Comparison of ENCODE assay signal across 24 cellular contexts in genomic region chr16:86368261-86368660, GRCh38.
"Had no signal": no experiment of that assay in that cellular context is flagged by ENCODE, and none has a peak within 500 bp of the region (broad histone marks: within the 10 kb centered on the region; RNA-seq: fewer than 3 reads in every experiment).

No MANE protein-coding gene starts in this region.

- DNase-seq: activated CD4-positive, alpha-beta T cell treated with anti-CD3 and anti-CD28 coated beads for 4 hours; activated CD4-positive, alpha-beta T cell treated with anti-CD3 and anti-CD28 coated beads, Interleukin-2, amount 50 U/mL, for 4 hours; activated CD8-positive, alpha-beta memory T cell treated with anti-CD3 and anti-CD28 coated beads, Interleukin-2, amount 50 U/mL, for 48 hours; activated CD8-positive, alpha-beta T cell treated with anti-CD3 and anti-CD28 coated beads, Interleukin-2, amount 10 ng/mL, durations not matched to agents 7 days and 5 days; activated T-cell treated with anti-CD3 and anti-CD28 coated beads, Interleukin-2, amount 50 U/mL, for 1 hour; caudate nucleus; MM.1S; NCI-H1105; NCI-H1436; NCI-H1694 treated with DMSO at 0.1 percent for 48 hours; NCI-H2029 treated with DMSO at 0.1 percent for 48 hours; NCI-H510A treated with DMSO at 0.1 percent for 48 hours; NCI-H69; NK-92 treated with Interleukin-12 subunit alpha and Interleukin-12 subunit beta, amount 100 ng/mL, for 24 hours; OCI-M1; RPMI8226 had no signal

- H3K27ac ChIP-seq: breast epithelium, KMS-11, SK-N-MC had no signal

- H3K4me1 ChIP-seq: breast epithelium had no signal

- H3K36me3 ChIP-seq: breast epithelium had no signal

- H3K4me2 ChIP-seq: KMS-11 had no signal

- ATAC-seq: activated CD4-positive, CD25-positive, alpha-beta regulatory T cell treated with anti-CD3 and anti-CD28 coated beads, Interleukin-2, amount 50 U/mL, for 24 hours; activated CD8-positive, alpha-beta T cell treated with anti-CD3 and anti-CD28 coated beads, Interleukin-2, amount 10 ng/mL, durations not matched to agents 7 days and 5 days; Panc1; Right ventricle myocardium inferior had no signal

- H3K36me3 Mint-ChIP-seq: activated naive CD4-positive, alpha-beta T cell treated with anti-CD3 and anti-CD28 coated beads, Interleukin-2, amount 50 U/mL, for 24 hours had no signal

- H3K4me3 Mint-ChIP-seq: activated CD8-positive, alpha-beta T cell treated with anti-CD3 and anti-CD28 coated beads, Interleukin-2, amount 10 ng/mL, durations not matched to agents 7 days and 5 days; activated naive CD4-positive, alpha-beta T cell treated with anti-CD3 and anti-CD28 coated beads, Interleukin-2, amount 50 U/mL, for 24 hours; T-helper 2 cell treated with Interferon-gamma antibody and Interleukin-4, amounts not matched to agents 5 μg/mL and 100 μg/mL, for 36 hours had no signal

- H3K9ac ChIP-seq: KMS-11 had no signal

- H3K27ac Mint-ChIP-seq: activated CD8-positive, alpha-beta T cell treated with anti-CD3 and anti-CD28 coated beads, Interleukin-2, amount 10 ng/mL, durations not matched to agents 7 days and 5 days; activated naive CD4-positive, alpha-beta T cell treated with anti-CD3 and anti-CD28 coated beads, Interleukin-2, amount 50 U/mL, for 24 hours; T-helper 2 cell treated with Interferon-gamma antibody and Interleukin-4, amounts not matched to agents 5 μg/mL and 100 μg/mL, for 36 hours had no signal

- H3K9me3 Mint-ChIP-seq: activated naive CD4-positive, alpha-beta T cell treated with anti-CD3 and anti-CD28 coated beads, Interleukin-2, amount 50 U/mL, for 24 hours; T-helper 2 cell treated with Interferon-gamma antibody and Interleukin-4, amounts not matched to agents 5 μg/mL and 100 μg/mL, for 36 hours had no signal

- H3K4me1 Mint-ChIP-seq: activated naive CD4-positive, alpha-beta T cell treated with anti-CD3 and anti-CD28 coated beads, Interleukin-2, amount 50 U/mL, for 24 hours had no signal

- H3K4me3 ChIP-seq: breast epithelium, SK-N-MC had no signal
